In genomic region chr10:21681156-21681555, GRCh38 we compare ENCODE assay signal across 25 cellular contexts.
DNase-seq lines count a peak whose midpoint lies in the region; ATAC-seq, FAIRE-seq and TF ChIP-seq lines count a peak whose summit lies in the region.
"Had no signal": no experiment of that assay in that cellular context is flagged by ENCODE, and none has a peak within 500 bp of the region (broad histone marks: within the 10 kb centered on the region; RNA-seq: fewer than 3 reads in every experiment).

No MANE protein-coding gene starts in this region.

- H3K27ac Mint-ChIP-seq in nephron progenitor cell = peak overlapping the region; percentile 17
- H3K27ac Mint-ChIP-seq in glutamatergic neuron (ENCODE audit: unreplicated experiment) = no peak overlapping the region
- H3K27ac Mint-ChIP-seq: B cell; CD8-positive, alpha-beta T cell had no signal

- FAIRE-seq in frontal cortex (lab: Jason Lieb, UNC) = no peak
- FAIRE-seq: GM12878, H54, HTR-8/SVneo had no signal

- no peaks in the 10 kb centered on the region for H3K9me3 Mint-ChIP-seq in nephron progenitor cell
- H3K9me3 Mint-ChIP-seq in glutamatergic neuron (ENCODE audit: unreplicated experiment) = no peaks in the 10 kb centered on the region
- H3K9me3 Mint-ChIP-seq: CD8-positive, alpha-beta T cell had no signal

- CTCF ChIA-PET in RWPE1 (lab: Yijun Ruan, JAX) = no interaction called here

- no peak for ATAC-seq in upper lobe of right lung
- ATAC-seq: CD8-positive, alpha-beta T cell; GM12878 had no signal

- H3K36me3 ChIP-seq in upper lobe of right lung = no peaks in the 10 kb centered on the region
- H3K36me3 ChIP-seq: SJSA1 had no signal

- no peaks in the 10 kb centered on the region for H3K4me1 ChIP-seq in upper lobe of right lung
- H3K4me1 ChIP-seq: Caco-2, SJSA1 had no signal

- H3K4me1 Mint-ChIP-seq in nephron progenitor cell (peaks cover 10% of the 10 kb centered on the region), glutamatergic neuron (ENCODE audit: low read depth, unreplicated experiment) (no peaks in the 10 kb centered on the region)
- H3K4me1 Mint-ChIP-seq: B cell had no signal

- no peaks in the 10 kb centered on the region for H3K27me3 Mint-ChIP-seq in nephron progenitor cell (ENCODE audit: low read depth, poor library complexity)
- no peaks in the 10 kb centered on the region for H3K27me3 Mint-ChIP-seq in glutamatergic neuron (ENCODE audit: unreplicated experiment)
- H3K27me3 Mint-ChIP-seq: B cell had no signal

- no peak overlapping the region for H3K27ac ChIP-seq in RWPE1
- H3K27ac ChIP-seq in epithelial cell of prostate = peak overlapping the region; percentile 18
- H3K27ac ChIP-seq in upper lobe of right lung = no peak overlapping the region
- H3K27ac ChIP-seq: C4-2B, PC-9, SJSA1 had no signal

- H3K4me3 Mint-ChIP-seq in nephron progenitor cell (no peak overlapping the region), glutamatergic neuron (ENCODE audit: unreplicated experiment) (no peak overlapping the region)
- H3K4me3 Mint-ChIP-seq: B cell; CD8-positive, alpha-beta T cell had no signal

- no peak overlapping the region for H3K4me3 ChIP-seq in upper lobe of right lung
- H3K4me3 ChIP-seq: GM12878, MG63, PC-9, SJSA1 had no signal

- peaks cover 74% of the 10 kb centered on the region for H3K36me3 Mint-ChIP-seq in nephron progenitor cell (ENCODE audit: low read depth)
- no peaks in the 10 kb centered on the region for H3K36me3 Mint-ChIP-seq in glutamatergic neuron (ENCODE audit: unreplicated experiment)

- no peaks in the 10 kb centered on the region for H3K9me3 ChIP-seq in upper lobe of right lung
- H3K9me3 ChIP-seq: Caco-2, MG63, SJSA1 had no signal

- TF ChIP-seq CTCF in RWPE1 (conservative IDR thresholded peaks at IDR 0.05; ENCODE audit: low read depth) (no peak), nephron progenitor cell (IDR thresholded peaks at IDR 0.05) (no peak), glutamatergic neuron (IDR thresholded peaks at IDR 0.05; ENCODE audit: partially characterized antibody, unreplicated experiment) (no peak), upper lobe of right lung (IDR thresholded peaks at IDR 0.05) (no peak)

- intact Hi-C loops in upper lobe of right lung (cut with DNase I) = no loop called here

- POLR2A ChIA-PET in RWPE1 (lab: Yijun Ruan, JAX; ENCODE audit: low non-redundant PET) = no interaction called here

- no peaks in the 10 kb centered on the region for H3K27me3 ChIP-seq in upper lobe of right lung
- H3K27me3 ChIP-seq: MG63, SJSA1 had no signal

- DNase-seq in HPDE6-E6E7 (ENCODE audit: extremely low spot score) (peak; percentile 3), RWPE1 (ENCODE audit: low spot score) (peak; percentile 26), epithelial cell of prostate (ENCODE audit: low read depth, low spot score) (peak; percentile 3), nephron progenitor cell (no peak), glutamatergic neuron (no peak), upper lobe of right lung (no peak), frontal cortex (ENCODE audit: low spot score in 2 of 2) (no peak)
- DNase-seq: Caco-2; CD8-positive, alpha-beta T cell; KBM-7; MG63; NCI-H1092; NCI-H1417 treated with DMSO at 0.1 percent for 48 hours; NCI-H1694 treated with DMSO at 0.1 percent for 48 hours; NCI-H2081; NCI-H2227 treated with DMSO at 0.1 percent for 48 hours; NCI-H526 treated with DMSO at 0.1 percent for 48 hours; PC-9; Right ventricle myocardium superior had no signal

Comparison
In these comparisons a context has a peak if more than half of its experiments do, and no peak if none do; other contexts are left out.
1. DNase-seq: peak in HPDE6-E6E7 (single experiment), RWPE1 (single experiment) and epithelial cell of prostate (single experiment); none in nephron progenitor cell (single experiment), glutamatergic neuron (single experiment), upper lobe of right lung (single experiment) and frontal cortex (0 of 2).